Comparison of ENCODE assay signal across 21 cellular contexts in the genomic region with DNA sequence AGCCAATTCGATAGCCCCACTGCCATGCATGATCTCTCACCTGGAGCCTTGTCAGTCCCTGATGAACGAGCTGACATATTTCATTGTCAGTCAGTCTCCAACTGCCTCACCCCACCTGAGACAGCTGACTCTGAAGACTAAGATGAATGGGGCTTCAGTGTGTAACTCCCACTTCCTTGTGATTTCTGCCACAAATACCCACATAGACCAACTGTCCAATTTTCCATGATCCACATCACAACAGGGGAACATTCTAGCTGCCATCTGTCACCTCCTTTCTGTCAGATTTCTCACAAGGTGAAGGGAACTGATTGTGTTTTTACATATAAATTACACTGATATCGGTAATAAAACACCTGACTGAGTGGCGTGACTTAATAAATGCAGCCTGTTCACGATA.
DNase-seq lines count a peak whose midpoint lies in the region; ATAC-seq lines count a peak whose summit lies in the region.
"Had no signal": no experiment of that assay in that cellular context is flagged by ENCODE, and none has a peak within 500 bp of the region (broad histone marks: within the 10 kb centered on the region; RNA-seq: fewer than 3 reads in every experiment).

No MANE protein-coding gene starts in this region.

- in situ Hi-C loops in HAP-1 (cut with MboI; ENCODE audit: low sequenced_read_pairs), result no loop called here

- no peaks in the 10 kb centered on the region for H3K36me3 ChIP-seq in HAP-1 (replicated peaks)
- H3K36me3 ChIP-seq: BE2C; BLaER1 treated with 17β-estradiol and CSF1 and Interleukin-3, amounts not matched to agents 10 nM and 100 nM had no signal

- H3K9me3 ChIP-seq in HAP-1, result no peaks in the 10 kb centered on the region
- H3K9me3 ChIP-seq: A549; BE2C; BLaER1 treated with 17β-estradiol and CSF1 and Interleukin-3, amounts not matched to agents 10 nM and 100 nM had no signal

- peaks cover 4% of the 10 kb centered on the region; the same call in 1 of the 2 replicates for H3K27me3 ChIP-seq in HAP-1 (ENCODE audit: low read depth)
- H3K27me3 ChIP-seq: BE2C; BLaER1 treated with 17β-estradiol and CSF1 and Interleukin-3, amounts not matched to agents 10 nM and 100 nM had no signal

- no peak overlapping the region for H3K4me3 ChIP-seq in HAP-1
- H3K4me3 ChIP-seq: A549; BLaER1 treated with 17β-estradiol and CSF1 and Interleukin-3, amounts not matched to agents 10 nM and 100 nM had no signal

- no peaks in the 10 kb centered on the region for H3K4me1 ChIP-seq in HAP-1
- H3K4me1 ChIP-seq: A549, BE2C had no signal

- DNase-seq in NCI-H524 (lab: John Stamatoyannopoulos, UW) (peak; percentile 17 to 69), NCI-H524 treated with DMSO at 0.1 percent for 48 hours (lab: John Stamatoyannopoulos, UW) (no peak), cerebellar cortex (ENCODE audit: low spot score) (peak; percentile 46), left kidney (ENCODE audit: low read depth, low spot score) (peak; percentile 74), HAP-1 (ENCODE audit: low spot score in 2 of 2) (no peak), GM19238 (ENCODE audit: insufficient read length, low spot score) (no peak)
- DNase-seq: 8988T; ACHN; AML-193; BE2C; CD4-positive, alpha-beta T cell; CD8-positive, alpha-beta memory T cell; DMS 273 treated with DMSO at 0.1 percent for 48 hours; DMS79; EL; GF-D8; GOT3; HCEC 1CT had no signal

- no peak for ATAC-seq in HG03571 (IDR thresholded peaks at IDR 0.05; ENCODE audit: unreplicated experiment)
- ATAC-seq: A549 had no signal

Comparison
In these comparisons a context has a peak if more than half of its experiments do, and no peak if none do; other contexts are left out.
1. DNase-seq: peak in NCI-H524 (2 of 2), cerebellar cortex (single experiment) and left kidney (single experiment); none in NCI-H524 treated with DMSO at 0.1 percent for 48 hours (single experiment), HAP-1 (0 of 2) and GM19238 (single experiment).